20 cellular contexts compared by ENCODE assay signal in genomic region chr10:4532976-4533375, GRCh38.
DNase-seq lines count a peak whose midpoint lies in the region; ATAC-seq, FAIRE-seq and TF ChIP-seq lines count a peak whose summit lies in the region.
"Had no signal": no experiment of that assay in that cellular context is flagged by ENCODE, and none has a peak within 500 bp of the region (broad histone marks: within the 10 kb centered on the region; RNA-seq: fewer than 3 reads in every experiment).

No MANE protein-coding gene starts in this region.

- no peak for TF ChIP-seq CTCF in RWPE2 (IDR thresholded peaks at IDR 0.05; ENCODE audit: poor library complexity, severe bottlenecking)
- TF ChIP-seq CTCF in fibroblast of mammary gland (conservative IDR thresholded peaks at IDR 0.05; ENCODE audit: control insufficient read depth, insufficient read depth, low read depth, low read length), result no peak
- no peak for TF ChIP-seq CTCF in pancreas (IDR thresholded peaks at IDR 0.05)
- no peak for TF ChIP-seq CTCF in mucosa of descending colon (IDR thresholded peaks at IDR 0.05)

- 38 to 60% methylated on average over 1 of the region's 1 CpG for WGBS in pancreas, 2 donors

- H3K9me3 ChIP-seq in RWPE2 (ENCODE audit: severe bottlenecking) (no peaks in the 10 kb centered on the region), pancreas (no peaks in the 10 kb centered on the region), mucosa of descending colon (peaks cover 9% of the 10 kb centered on the region)
- H3K9me3 ChIP-seq: colonic mucosa had no signal

- H3K4me1 ChIP-seq in RWPE2 (ENCODE audit: insufficient read depth, poor library complexity, severe bottlenecking) (peaks cover 27% of the 10 kb centered on the region), pancreas (no peaks in the 10 kb centered on the region), mucosa of descending colon (ENCODE audit: low read depth) (no peaks in the 10 kb centered on the region)
- H3K4me1 ChIP-seq: colonic mucosa, tibial nerve had no signal

- H3K4me3 ChIP-seq in RWPE2 (ENCODE audit: severe bottlenecking) (no peak overlapping the region), fibroblast of mammary gland (ENCODE audit: control insufficient read depth, low read depth, low read length) (no peak overlapping the region), pancreas (no peak overlapping the region), mucosa of descending colon (no peak overlapping the region)
- H3K4me3 ChIP-seq: colonic mucosa, psoas muscle, tibial nerve had no signal

- peak; percentile 25 for DNase-seq in DMS 273 (lab: John Stamatoyannopoulos, UW; ENCODE audit: unreplicated experiment)
- DNase-seq in RWPE2 (ENCODE audit: low spot score), result no peak
- peak; percentile 83 for DNase-seq in fibroblast of mammary gland (ENCODE audit: low read depth)
- no peak for DNase-seq in pancreas
- no peak for DNase-seq in mucosa of descending colon
- no peak for DNase-seq in activated CD8-positive, alpha-beta memory T cell treated with anti-CD3 and anti-CD28 coated beads for 24 hours
- DNase-seq in stimulated activated CD4-positive, alpha-beta T cell treated with anti-CD3 and anti-CD28 coated beads, Interleukin-2, amount 100 ng/mL, for 24 hours, result no peak
- no peak for DNase-seq in HUDEP-2 (lab: John Stamatoyannopoulos, UW; ENCODE audit: unreplicated experiment in 76 of 76)
- DNase-seq: activated CD4-positive, alpha-beta T cell treated with anti-CD3 and anti-CD28 coated beads, Interleukin-2, amount 50 U/mL, for 1 hour; activated naive CD4-positive, alpha-beta T cell treated with Interleukin-2 at 50 U/mL for 16 hours; aorta; colonic mucosa; head of caudate nucleus; immature natural killer cell; NCI-H146; NCI-H345; nephron progenitor cell; psoas muscle had no signal

- intact Hi-C loops in pancreas (cut with DNase I), result no loop called here
- intact Hi-C loops in mucosa of descending colon (cut with DNase I, micrococcal nuclease), result no loop called here

- ATAC-seq in RWPE2 (ENCODE audit: low read depth), result no peak
- ATAC-seq in pancreas, result no peak
- no peak for ATAC-seq in mucosa of descending colon

- peak overlapping the region; percentile 80 for H3K27ac ChIP-seq in RWPE2 (ENCODE audit: poor library complexity, severe bottlenecking)
- H3K27ac ChIP-seq in pancreas, result no peak overlapping the region
- H3K27ac ChIP-seq: colonic mucosa, psoas muscle had no signal

- no peaks in the 10 kb centered on the region for H3K27me3 ChIP-seq in RWPE2 (ENCODE audit: insufficient read depth, poor library complexity, severe bottlenecking)
- H3K27me3 ChIP-seq in pancreas, result peaks cover 0 to 8% (median 0%) of the 10 kb centered on the region in 4 donors
- H3K27me3 ChIP-seq: colonic mucosa, tibial nerve had no signal

- H3K36me3 ChIP-seq in RWPE2 (ENCODE audit: low read depth) (no peaks in the 10 kb centered on the region), pancreas (no peaks in the 10 kb centered on the region), mucosa of descending colon (ENCODE audit: low read depth) (no peaks in the 10 kb centered on the region)
- H3K36me3 ChIP-seq: colonic mucosa, tibial nerve had no signal

- FAIRE-seq in pancreas (lab: Jason Lieb, UNC), result peak; percentile 82
- FAIRE-seq: endothelial cell of umbilical vein had no signal

Comparison
In these comparisons a context has a peak if more than half of its experiments do, and no peak if none do; other contexts are left out.
1. DNase-seq: peak in DMS 273 (single experiment) and fibroblast of mammary gland (single experiment); none in RWPE2 (single experiment), pancreas (0 of 6), mucosa of descending colon (0 of 3), activated CD8-positive, alpha-beta memory T cell treated with anti-CD3 and anti-CD28 coated beads for 24 hours (single experiment), stimulated activated CD4-positive, alpha-beta T cell treated with anti-CD3 and anti-CD28 coated beads, Interleukin-2, amount 100 ng/mL, for 24 hours (0 of 2) and HUDEP-2 (0 of 76).